Comparison of ENCODE assay signal across 8 cellular contexts in the genomic region with DNA sequence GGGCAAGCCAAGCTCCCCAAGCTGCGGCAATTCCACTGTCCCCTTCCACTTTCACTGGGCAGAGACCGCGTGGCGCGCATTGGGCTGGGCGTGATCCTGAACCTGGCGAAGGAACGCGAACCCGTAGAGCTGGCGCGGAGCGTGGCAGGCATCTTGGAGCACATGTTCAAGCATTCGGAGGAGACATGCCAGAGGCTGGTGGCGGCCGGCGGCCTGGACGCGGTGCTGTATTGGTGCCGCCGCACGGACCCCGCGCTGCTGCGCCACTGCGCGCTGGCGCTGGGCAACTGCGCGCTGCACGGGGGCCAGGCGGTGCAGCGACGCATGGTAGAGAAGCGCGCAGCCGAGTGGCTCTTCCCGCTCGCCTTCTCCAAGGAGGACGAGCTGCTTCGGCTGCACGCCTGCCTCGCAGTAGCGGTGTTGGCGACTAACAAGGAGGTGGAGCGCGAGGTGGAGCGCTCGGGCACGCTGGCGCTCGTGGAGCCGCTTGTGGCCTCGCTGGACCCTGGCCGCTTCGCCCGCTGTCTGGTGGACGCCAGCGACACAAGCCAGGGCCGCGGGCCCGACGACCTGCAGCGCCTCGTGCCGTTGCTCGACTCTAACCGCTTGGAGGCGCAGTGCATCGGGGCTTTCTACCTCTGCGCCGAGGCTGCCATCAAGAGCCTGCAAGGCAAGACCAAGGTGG. TPM values are rescaled to one million over a fixed set of nuclear protein-coding genes. Genes with fewer than 3 reads are reported as not detected.
A peak's percentile ranks its signal among the peaks of the same experiment; 100 is the strongest.
DNase-seq lines count a peak whose midpoint lies in the region; ATAC-seq lines count a peak whose summit lies in the region.

No MANE protein-coding gene starts in this region.

- no peaks in the 10 kb centered on the region for H3K9me3 Mint-ChIP-seq in activated naive CD8-positive, alpha-beta T cell treated with anti-CD3 and anti-CD28 coated beads for 36 hours
- H3K9me3 Mint-ChIP-seq in immature natural killer cell = peaks cover 0 to 1% (median 0%) of the 10 kb centered on the region in 6 donors
- no peaks in the 10 kb centered on the region for H3K9me3 Mint-ChIP-seq in stimulated activated memory B cell treated with anti-CD40 and anti-IgM and Interleukin-4, amounts not matched to agents 10 μg/mL and 1 μg/mL and 100 μg/mL, for 72 hours

- peaks cover 6% of the 10 kb centered on the region for H3K27me3 Mint-ChIP-seq in activated naive CD8-positive, alpha-beta T cell treated with anti-CD3 and anti-CD28 coated beads for 36 hours
- peaks cover 2 to 7% (median 2%) of the 10 kb centered on the region in 3 donors for H3K27me3 Mint-ChIP-seq in immature natural killer cell (ENCODE audit: low read depth in 3 of 3)
- peaks cover 38% of the 10 kb centered on the region for H3K27me3 Mint-ChIP-seq in stimulated activated memory B cell treated with anti-CD40 and anti-IgM and Interleukin-4, amounts not matched to agents 10 μg/mL and 1 μg/mL and 100 μg/mL, for 72 hours

- no peak for ATAC-seq in stimulated activated memory B cell treated with anti-CD40 and anti-IgM and Interleukin-4, amounts not matched to agents 10 μg/mL and 1 μg/mL and 100 μg/mL, for 72 hours
- ATAC-seq in GM19023 (IDR thresholded peaks at IDR 0.05; ENCODE audit: unreplicated experiment) = no peak
- ATAC-seq in GM19328 (IDR thresholded peaks at IDR 0.05; ENCODE audit: unreplicated experiment) = no peak

- DNase-seq in NCI-H526 (lab: John Stamatoyannopoulos, UW) (peak; percentile 22 to 70), NCI-H526 treated with DMSO at 0.1 percent for 48 hours (lab: John Stamatoyannopoulos, UW) (no peak), immature natural killer cell (no peak), DMS79 (lab: John Stamatoyannopoulos, UW) (no peak)
- peak; percentile 33 for DNase-seq in activated naive CD8-positive, alpha-beta T cell treated with anti-CD3 and anti-CD28 coated beads for 36 hours

- H3K36me3 Mint-ChIP-seq in activated naive CD8-positive, alpha-beta T cell treated with anti-CD3 and anti-CD28 coated beads for 36 hours = peaks cover 30% of the 10 kb centered on the region
- H3K36me3 Mint-ChIP-seq in immature natural killer cell = peaks cover 4 to 7% (median 7%) of the 10 kb centered on the region in 3 donors
- peaks cover 45% of the 10 kb centered on the region for H3K36me3 Mint-ChIP-seq in stimulated activated memory B cell treated with anti-CD40 and anti-IgM and Interleukin-4, amounts not matched to agents 10 μg/mL and 1 μg/mL and 100 μg/mL, for 72 hours

- H3K27ac Mint-ChIP-seq in activated naive CD8-positive, alpha-beta T cell treated with anti-CD3 and anti-CD28 coated beads for 36 hours = no peak overlapping the region
- H3K27ac Mint-ChIP-seq in immature natural killer cell = no peak overlapping the region
- no peak overlapping the region for H3K27ac Mint-ChIP-seq in stimulated activated memory B cell treated with anti-CD40 and anti-IgM and Interleukin-4, amounts not matched to agents 10 μg/mL and 1 μg/mL and 100 μg/mL, for 72 hours

- H3K4me3 Mint-ChIP-seq in activated naive CD8-positive, alpha-beta T cell treated with anti-CD3 and anti-CD28 coated beads for 36 hours = peak overlapping the region; percentile 20
- peak overlapping the region in 3 of 5 donors; percentile 3 to 30 (median 14) for H3K4me3 Mint-ChIP-seq in immature natural killer cell
- peak overlapping the region; percentile 11 for H3K4me3 Mint-ChIP-seq in stimulated activated memory B cell treated with anti-CD40 and anti-IgM and Interleukin-4, amounts not matched to agents 10 μg/mL and 1 μg/mL and 100 μg/mL, for 72 hours

- H3K4me1 Mint-ChIP-seq in activated naive CD8-positive, alpha-beta T cell treated with anti-CD3 and anti-CD28 coated beads for 36 hours = peaks cover 20% of the 10 kb centered on the region
- peaks cover 25 to 31% of the 10 kb centered on the region in 2 donors for H3K4me1 Mint-ChIP-seq in immature natural killer cell
- H3K4me1 Mint-ChIP-seq in stimulated activated memory B cell treated with anti-CD40 and anti-IgM and Interleukin-4, amounts not matched to agents 10 μg/mL and 1 μg/mL and 100 μg/mL, for 72 hours = peaks cover 43% of the 10 kb centered on the region

RNA-seq across cellular contexts. Expression of gene SARM1, which starts 9.8 kb away (rescaled TPM):
- 10 to 100 TPM; 25.7 to 29.0 TPM for total RNA-seq in activated naive CD8-positive, alpha-beta T cell treated with anti-CD3 and anti-CD28 coated beads for 36 hours
- polyA plus RNA-seq in immature natural killer cell = 1 to 10 TPM; 8.0 to 9.2 (median 9.1) TPM

RNA-seq across cellular contexts. Expression of gene VTN, which starts 11.2 kb away (rescaled TPM):
- total RNA-seq in activated naive CD8-positive, alpha-beta T cell treated with anti-CD3 and anti-CD28 coated beads for 36 hours = under 1 TPM; 0.22 to 0.35 TPM
- polyA plus RNA-seq in immature natural killer cell = not detected

RNA-seq across cellular contexts. Expression of gene SEBOX, which starts 16.3 kb away (rescaled TPM):
- total RNA-seq in activated naive CD8-positive, alpha-beta T cell treated with anti-CD3 and anti-CD28 coated beads for 36 hours = not detected
- not detected for polyA plus RNA-seq in immature natural killer cell

RNA-seq across cellular contexts. Expression of gene POLDIP2, which starts 24.0 kb away (rescaled TPM):
- 100 to 1,000 TPM; 125 to 126 TPM for total RNA-seq in activated naive CD8-positive, alpha-beta T cell treated with anti-CD3 and anti-CD28 coated beads for 36 hours
- 100 to 1,000 TPM in 1 of 3 donors, 10 to 100 TPM in 2; 79.0 to 134 (median 80.3) TPM for polyA plus RNA-seq in immature natural killer cell

RNA-seq across cellular contexts. Expression of gene SLC46A1, which starts 24.7 kb away (rescaled TPM):
- 1 to 10 TPM; 5.2 to 6.1 TPM for total RNA-seq in activated naive CD8-positive, alpha-beta T cell treated with anti-CD3 and anti-CD28 coated beads for 36 hours
- 1 to 10 TPM in 1 of 3 donors, under 1 TPM in 1, not detected in 1; 0.61 to 1.9 TPM for polyA plus RNA-seq in immature natural killer cell

Comparison
In these comparisons a context has a peak if more than half of its experiments do, and no peak if none do; other contexts are left out.
1. DNase-seq: peak in NCI-H526 (2 of 2) and activated naive CD8-positive, alpha-beta T cell treated with anti-CD3 and anti-CD28 coated beads for 36 hours (single experiment); none in NCI-H526 treated with DMSO at 0.1 percent for 48 hours (single experiment), immature natural killer cell (0 of 3) and DMS79 (single experiment).
2. Peak in every context shown above with its lines, with median percentiles within 50 percentile points of each other: H3K4me3 Mint-ChIP-seq.